Comparison of ENCODE assay signal across 7 cellular contexts in genomic region chr12:119649202-119649808, GRCh38. TPM values are rescaled to one million over a fixed set of nuclear protein-coding genes. Genes with fewer than 3 reads are reported as not detected.
DNase-seq lines count a peak whose midpoint lies in the region; ATAC-seq and TF ChIP-seq lines count a peak whose summit lies in the region.

No MANE protein-coding gene starts in this region.

- no peak overlapping the region for H2AFZ ChIP-seq in mammary epithelial cell (ENCODE audit: low read depth, low read length)

- no peaks in the 10 kb centered on the region for H3K4me1 ChIP-seq in mammary epithelial cell (ENCODE audit: insufficient read depth, low read length)

- no peaks in the 10 kb centered on the region for H3K36me3 ChIP-seq in mammary epithelial cell (ENCODE audit: insufficient read depth, low read length)

- no peak overlapping the region for H3K4me3 Mint-ChIP-seq in progenitor cell of endocrine pancreas (ENCODE audit: low read depth)
- H3K4me3 Mint-ChIP-seq in stimulated activated naive CD8-positive, alpha-beta T cell treated with anti-CD3 and anti-CD28 coated beads, Interleukin-15, amount 100 ng/mL, for 72 hours, result no peak overlapping the region

- no peak overlapping the region for H3K4me3 ChIP-seq in GM12864 (ENCODE audit: low read depth, low read length)
- H3K4me3 ChIP-seq in mammary epithelial cell (replicated peaks in 1 of 3; ENCODE audit: insufficient read depth in 1 of 3, low read depth in 2 of 3, low read length in 3 of 3), result no peak overlapping the region

- H3K9me3 Mint-ChIP-seq in progenitor cell of endocrine pancreas (ENCODE audit: low read depth), result peaks cover 13% of the 10 kb centered on the region
- peaks cover 5 to 10% of the 10 kb centered on the region in 2 donors for H3K9me3 Mint-ChIP-seq in stimulated activated naive CD8-positive, alpha-beta T cell treated with anti-CD3 and anti-CD28 coated beads, Interleukin-15, amount 100 ng/mL, for 72 hours

- dilution Hi-C loops in mammary epithelial cell (cut with HindIII; ENCODE audit: low sequenced_read_pairs), result no loop called here

- TF ChIP-seq CTCF in GM12864 (IDR thresholded peaks at IDR 0.05; ENCODE audit: low read depth, low read length, missing control alignments), result peak; percentile 75
- peak; percentile 70 to 74 for TF ChIP-seq CTCF in mammary epithelial cell (conservative IDR thresholded peaks at IDR 0.05 in 1 of 2, IDR thresholded peaks at IDR 0.05 in 1 of 2; ENCODE audit: extremely low read depth in 1 of 2, insufficient read depth in 1 of 2, low read depth in 1 of 2, low read length in 2 of 2)
- peak; percentile 71 for TF ChIP-seq CTCF in progenitor cell of endocrine pancreas (IDR thresholded peaks at IDR 0.05; ENCODE audit: unreplicated experiment)

- CTCF ChIA-PET in mammary epithelial cell (lab: Charles Lee; ENCODE audit: low non-redundant PET), result interaction anchor here (0.6 kb wide), 1 partner anchor 1271 kb away, joined by 3 read pairs; no protein-coding TSS in a partner anchor

- no peaks in the 10 kb centered on the region for H3K4me1 Mint-ChIP-seq in progenitor cell of endocrine pancreas (ENCODE audit: low read depth)
- no peaks in the 10 kb centered on the region for H3K4me1 Mint-ChIP-seq in stimulated activated naive CD8-positive, alpha-beta T cell treated with anti-CD3 and anti-CD28 coated beads, Interleukin-15, amount 100 ng/mL, for 72 hours

- H4K20me1 ChIP-seq in mammary epithelial cell (ENCODE audit: insufficient read depth, low read length), result no peaks in the 10 kb centered on the region

- intact Hi-C loops in mammary epithelial cell (cut with micrococcal nuclease), result loop anchor here (5.0 kb wide), 1 partner anchor 1272 kb away; the partner anchor contains the start of gene SUDS3

- in situ Hi-C loops in mammary epithelial cell (cut with MboI; ENCODE audit: low sequenced_read_pairs in 2 of 2), result no loop called here

- no peak for ATAC-seq in stimulated activated naive CD8-positive, alpha-beta T cell treated with anti-CD3 and anti-CD28 coated beads, Interleukin-15, amount 100 ng/mL, for 72 hours

- H3K9me3 ChIP-seq in mammary epithelial cell (replicated peaks; ENCODE audit: insufficient read depth, low read length), result no peaks in the 10 kb centered on the region

- H3K36me3 Mint-ChIP-seq in progenitor cell of endocrine pancreas (ENCODE audit: insufficient read depth), result no peaks in the 10 kb centered on the region

- H3K9ac ChIP-seq in mammary epithelial cell (ENCODE audit: insufficient read depth, low read length), result no peak overlapping the region

- no peaks in the 10 kb centered on the region for H3K27me3 ChIP-seq in mammary epithelial cell (ENCODE audit: insufficient read depth, low read length)

- no peak overlapping the region for H3K27ac Mint-ChIP-seq in progenitor cell of endocrine pancreas
- H3K27ac Mint-ChIP-seq in stimulated activated naive CD8-positive, alpha-beta T cell treated with anti-CD3 and anti-CD28 coated beads, Interleukin-15, amount 100 ng/mL, for 72 hours, result no peak overlapping the region

- WGBS in mammary epithelial cell (ENCODE audit: low coverage, missing lambda C conversion rate), result 75% methylated on average over 4 of the region's 4 CpGs

- DNase-seq in GM12864 (ENCODE audit: low read depth) (no peak), M059J (ENCODE audit: low read depth) (peak; percentile 12), mammary epithelial cell (no peak), progenitor cell of endocrine pancreas (ENCODE audit: low spot score, unreplicated experiment) (no peak), HPDE6-E6E7 (ENCODE audit: extremely low spot score) (no peak), GDM1 (lab: John Stamatoyannopoulos, UW) (no peak)
- DNase-seq in stimulated activated naive CD8-positive, alpha-beta T cell treated with anti-CD3 and anti-CD28 coated beads, Interleukin-15, amount 100 ng/mL, for 72 hours, result no peak

- peaks cover 2% of the 10 kb centered on the region for H3K27me3 Mint-ChIP-seq in progenitor cell of endocrine pancreas
- H3K27me3 Mint-ChIP-seq in stimulated activated naive CD8-positive, alpha-beta T cell treated with anti-CD3 and anti-CD28 coated beads, Interleukin-15, amount 100 ng/mL, for 72 hours, result no peaks in the 10 kb centered on the region

- H3K27ac ChIP-seq in mammary epithelial cell (ENCODE audit: insufficient read depth, low read depth, low read length), result no peak overlapping the region

- no TSS peak for BruUV-seq in mammary epithelial cell (replicated peaks; lab: Mats Ljungman, UMichigan)

- H3K4me2 ChIP-seq in mammary epithelial cell (ENCODE audit: insufficient read depth, low read depth, low read length), result no peak overlapping the region

- no peaks in the 10 kb centered on the region for H3K79me2 ChIP-seq in mammary epithelial cell (ENCODE audit: insufficient read depth, low read length)

RNA-seq across cellular contexts. Expression of gene PRKAB1, which starts 18.6 kb away (rescaled TPM):
- 16.2 and 20.1 TPM in 2 replicates for total RNA-seq in M059J (2014; rRNA removed; shearing (Covaris generic))
- total RNA-seq in mammary epithelial cell (10 to 100 TPM; 21.8 to 33.4 TPM), progenitor cell of endocrine pancreas (41.3 and 44.7 TPM in 2 replicates)
- 18.3 TPM for polyA plus RNA-seq in mammary epithelial cell
- 31.1 TPM for polyA minus RNA-seq in mammary epithelial cell

RNA-seq across cellular contexts. Expression of gene TMEM233, which starts 55.7 kb away (rescaled TPM):
- not detected in 2 replicates for total RNA-seq in M059J (2014; rRNA removed; shearing (Covaris generic))
- total RNA-seq in mammary epithelial cell (not detected), progenitor cell of endocrine pancreas (not detected in 2 replicates)
- not detected for polyA plus RNA-seq in mammary epithelial cell
- polyA minus RNA-seq in mammary epithelial cell, result not detected
